ENCODE assay signal across 1 cellular context in the genomic region with DNA sequence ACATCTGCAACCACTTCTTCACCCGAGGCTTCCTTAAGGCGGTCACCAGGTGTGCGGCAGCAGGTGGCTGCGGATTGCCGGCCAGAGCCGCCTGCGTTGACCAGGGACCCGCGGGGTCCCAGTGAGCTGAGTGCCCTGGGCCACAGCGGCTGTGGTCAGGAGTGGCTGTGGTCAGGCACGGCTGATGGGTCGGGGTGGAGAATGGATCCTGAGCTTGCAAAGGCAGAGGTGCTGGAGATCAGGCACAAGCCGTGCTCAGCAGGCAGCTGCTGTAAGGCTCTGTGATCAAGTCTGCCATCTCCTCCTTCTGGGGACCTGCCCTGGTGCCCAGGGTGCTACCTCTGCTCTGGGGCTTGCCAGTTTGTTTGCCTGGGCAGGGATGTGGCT.
TF ChIP-seq lines count a peak whose summit lies in the region.

No MANE protein-coding gene starts in this region.

TF ChIP-seq in GM12878, 131 proteins besides CTCF, POLR2A, EP300 and RAD21:
- TF ChIP-seq JUNB (IDR thresholded peaks at IDR 0.05) (no peak), ZZZ3 (IDR thresholded peaks at IDR 0.05; ENCODE audit: control insufficient read depth, insufficient read length, low read depth) (no peak), KDM1A (IDR thresholded peaks at IDR 0.05; ENCODE audit: borderline replicate concordance) (no peak), PAX5 (IDR thresholded peaks at IDR 0.05; ENCODE audit: borderline replicate concordance, low read depth, low read length) (no peak), WRNIP1 (IDR thresholded peaks at IDR 0.05; ENCODE audit: borderline replicate concordance, low read depth, low read length) (no peak), HDGF (IDR thresholded peaks at IDR 0.05) (no peak), MEF2A (IDR thresholded peaks at IDR 0.05; ENCODE audit: insufficient read depth, low read depth, low read length) (no peak), IKZF2 (IDR thresholded peaks at IDR 0.05) (no peak), CREM (IDR thresholded peaks at IDR 0.05; ENCODE audit: low read depth) (no peak), CEBPB (IDR thresholded peaks at IDR 0.05; ENCODE audit: borderline replicate concordance in 1 of 2, low read depth in 2 of 2, low read length in 2 of 2) (no peak), PAX8 (IDR thresholded peaks at IDR 0.05) (no peak), CREB1 (IDR thresholded peaks at IDR 0.05; ENCODE audit: low read depth) (no peak), RFX5 (IDR thresholded peaks at IDR 0.05; ENCODE audit: low read depth, low read length) (no peak)
- TF ChIP-seq, protein P1, sequence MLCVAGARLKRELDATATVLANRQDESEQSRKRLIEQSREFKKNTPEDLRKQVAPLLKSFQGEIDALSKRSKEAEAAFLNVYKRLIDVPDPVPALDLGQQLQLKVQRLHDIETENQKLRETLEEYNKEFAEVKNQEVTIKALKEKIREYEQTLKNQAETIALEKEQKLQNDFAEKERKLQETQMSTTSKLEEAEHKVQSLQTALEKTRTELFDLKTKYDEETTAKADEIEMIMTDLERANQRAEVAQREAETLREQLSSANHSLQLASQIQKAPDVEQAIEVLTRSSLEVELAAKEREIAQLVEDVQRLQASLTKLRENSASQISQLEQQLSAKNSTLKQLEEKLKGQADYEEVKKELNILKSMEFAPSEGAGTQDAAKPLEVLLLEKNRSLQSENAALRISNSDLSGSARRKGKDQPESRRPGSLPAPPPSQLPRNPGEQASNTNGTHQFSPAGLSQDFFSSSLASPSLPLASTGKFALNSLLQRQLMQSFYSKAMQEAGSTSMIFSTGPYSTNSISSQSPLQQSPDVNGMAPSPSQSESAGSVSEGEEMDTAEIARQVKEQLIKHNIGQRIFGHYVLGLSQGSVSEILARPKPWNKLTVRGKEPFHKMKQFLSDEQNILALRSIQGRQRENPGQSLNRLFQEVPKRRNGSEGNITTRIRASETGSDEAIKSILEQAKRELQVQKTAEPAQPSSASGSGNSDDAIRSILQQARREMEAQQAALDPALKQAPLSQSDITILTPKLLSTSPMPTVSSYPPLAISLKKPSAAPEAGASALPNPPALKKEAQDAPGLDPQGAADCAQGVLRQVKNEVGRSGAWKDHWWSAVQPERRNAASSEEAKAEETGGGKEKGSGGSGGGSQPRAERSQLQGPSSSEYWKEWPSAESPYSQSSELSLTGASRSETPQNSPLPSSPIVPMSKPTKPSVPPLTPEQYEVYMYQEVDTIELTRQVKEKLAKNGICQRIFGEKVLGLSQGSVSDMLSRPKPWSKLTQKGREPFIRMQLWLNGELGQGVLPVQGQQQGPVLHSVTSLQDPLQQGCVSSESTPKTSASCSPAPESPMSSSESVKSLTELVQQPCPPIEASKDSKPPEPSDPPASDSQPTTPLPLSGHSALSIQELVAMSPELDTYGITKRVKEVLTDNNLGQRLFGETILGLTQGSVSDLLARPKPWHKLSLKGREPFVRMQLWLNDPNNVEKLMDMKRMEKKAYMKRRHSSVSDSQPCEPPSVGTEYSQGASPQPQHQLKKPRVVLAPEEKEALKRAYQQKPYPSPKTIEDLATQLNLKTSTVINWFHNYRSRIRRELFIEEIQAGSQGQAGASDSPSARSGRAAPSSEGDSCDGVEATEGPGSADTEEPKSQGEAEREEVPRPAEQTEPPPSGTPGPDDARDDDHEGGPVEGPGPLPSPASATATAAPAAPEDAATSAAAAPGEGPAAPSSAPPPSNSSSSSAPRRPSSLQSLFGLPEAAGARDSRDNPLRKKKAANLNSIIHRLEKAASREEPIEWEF (IDR thresholded peaks at IDR 0.05; ENCODE audit: insufficient replicate concordance, low read depth, low read length), result no peak
- TF ChIP-seq, protein P2, sequence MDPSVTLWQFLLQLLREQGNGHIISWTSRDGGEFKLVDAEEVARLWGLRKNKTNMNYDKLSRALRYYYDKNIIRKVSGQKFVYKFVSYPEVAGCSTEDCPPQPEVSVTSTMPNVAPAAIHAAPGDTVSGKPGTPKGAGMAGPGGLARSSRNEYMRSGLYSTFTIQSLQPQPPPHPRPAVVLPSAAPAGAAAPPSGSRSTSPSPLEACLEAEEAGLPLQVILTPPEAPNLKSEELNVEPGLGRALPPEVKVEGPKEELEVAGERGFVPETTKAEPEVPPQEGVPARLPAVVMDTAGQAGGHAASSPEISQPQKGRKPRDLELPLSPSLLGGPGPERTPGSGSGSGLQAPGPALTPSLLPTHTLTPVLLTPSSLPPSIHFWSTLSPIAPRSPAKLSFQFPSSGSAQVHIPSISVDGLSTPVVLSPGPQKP (IDR thresholded peaks at IDR 0.05; ENCODE audit: low read depth, low read length), result no peak
- TF ChIP-seq, protein P3, sequence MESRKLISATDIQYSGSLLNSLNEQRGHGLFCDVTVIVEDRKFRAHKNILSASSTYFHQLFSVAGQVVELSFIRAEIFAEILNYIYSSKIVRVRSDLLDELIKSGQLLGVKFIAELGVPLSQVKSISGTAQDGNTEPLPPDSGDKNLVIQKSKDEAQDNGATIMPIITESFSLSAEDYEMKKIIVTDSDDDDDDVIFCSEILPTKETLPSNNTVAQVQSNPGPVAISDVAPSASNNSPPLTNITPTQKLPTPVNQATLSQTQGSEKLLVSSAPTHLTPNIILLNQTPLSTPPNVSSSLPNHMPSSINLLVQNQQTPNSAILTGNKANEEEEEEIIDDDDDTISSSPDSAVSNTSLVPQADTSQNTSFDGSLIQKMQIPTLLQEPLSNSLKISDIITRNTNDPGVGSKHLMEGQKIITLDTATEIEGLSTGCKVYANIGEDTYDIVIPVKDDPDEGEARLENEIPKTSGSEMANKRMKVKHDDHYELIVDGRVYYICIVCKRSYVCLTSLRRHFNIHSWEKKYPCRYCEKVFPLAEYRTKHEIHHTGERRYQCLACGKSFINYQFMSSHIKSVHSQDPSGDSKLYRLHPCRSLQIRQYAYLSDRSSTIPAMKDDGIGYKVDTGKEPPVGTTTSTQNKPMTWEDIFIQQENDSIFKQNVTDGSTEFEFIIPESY (IDR thresholded peaks at IDR 0.05), result no peak
- TF ChIP-seq, protein P4, sequence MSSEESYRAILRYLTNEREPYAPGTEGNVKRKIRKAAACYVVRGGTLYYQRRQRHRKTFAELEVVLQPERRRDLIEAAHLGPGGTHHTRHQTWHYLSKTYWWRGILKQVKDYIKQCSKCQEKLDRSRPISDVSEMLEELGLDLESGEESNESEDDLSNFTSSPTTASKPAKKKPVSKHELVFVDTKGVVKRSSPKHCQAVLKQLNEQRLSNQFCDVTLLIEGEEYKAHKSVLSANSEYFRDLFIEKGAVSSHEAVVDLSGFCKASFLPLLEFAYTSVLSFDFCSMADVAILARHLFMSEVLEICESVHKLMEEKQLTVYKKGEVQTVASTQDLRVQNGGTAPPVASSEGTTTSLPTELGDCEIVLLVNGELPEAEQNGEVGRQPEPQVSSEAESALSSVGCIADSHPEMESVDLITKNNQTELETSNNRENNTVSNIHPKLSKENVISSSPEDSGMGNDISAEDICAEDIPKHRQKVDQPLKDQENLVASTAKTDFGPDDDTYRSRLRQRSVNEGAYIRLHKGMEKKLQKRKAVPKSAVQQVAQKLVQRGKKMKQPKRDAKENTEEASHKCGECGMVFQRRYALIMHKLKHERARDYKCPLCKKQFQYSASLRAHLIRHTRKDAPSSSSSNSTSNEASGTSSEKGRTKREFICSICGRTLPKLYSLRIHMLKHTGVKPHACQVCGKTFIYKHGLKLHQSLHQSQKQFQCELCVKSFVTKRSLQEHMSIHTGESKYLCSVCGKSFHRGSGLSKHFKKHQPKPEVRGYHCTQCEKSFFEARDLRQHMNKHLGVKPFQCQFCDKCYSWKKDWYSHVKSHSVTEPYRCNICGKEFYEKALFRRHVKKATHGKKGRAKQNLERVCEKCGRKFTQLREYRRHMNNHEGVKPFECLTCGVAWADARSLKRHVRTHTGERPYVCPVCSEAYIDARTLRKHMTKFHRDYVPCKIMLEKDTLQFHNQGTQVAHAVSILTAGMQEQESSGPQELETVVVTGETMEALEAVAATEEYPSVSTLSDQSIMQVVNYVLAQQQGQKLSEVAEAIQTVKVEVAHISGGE (CRISPR knock-in tag; IDR thresholded peaks at IDR 0.05), result no peak
- TF ChIP-seq, protein P5, sequence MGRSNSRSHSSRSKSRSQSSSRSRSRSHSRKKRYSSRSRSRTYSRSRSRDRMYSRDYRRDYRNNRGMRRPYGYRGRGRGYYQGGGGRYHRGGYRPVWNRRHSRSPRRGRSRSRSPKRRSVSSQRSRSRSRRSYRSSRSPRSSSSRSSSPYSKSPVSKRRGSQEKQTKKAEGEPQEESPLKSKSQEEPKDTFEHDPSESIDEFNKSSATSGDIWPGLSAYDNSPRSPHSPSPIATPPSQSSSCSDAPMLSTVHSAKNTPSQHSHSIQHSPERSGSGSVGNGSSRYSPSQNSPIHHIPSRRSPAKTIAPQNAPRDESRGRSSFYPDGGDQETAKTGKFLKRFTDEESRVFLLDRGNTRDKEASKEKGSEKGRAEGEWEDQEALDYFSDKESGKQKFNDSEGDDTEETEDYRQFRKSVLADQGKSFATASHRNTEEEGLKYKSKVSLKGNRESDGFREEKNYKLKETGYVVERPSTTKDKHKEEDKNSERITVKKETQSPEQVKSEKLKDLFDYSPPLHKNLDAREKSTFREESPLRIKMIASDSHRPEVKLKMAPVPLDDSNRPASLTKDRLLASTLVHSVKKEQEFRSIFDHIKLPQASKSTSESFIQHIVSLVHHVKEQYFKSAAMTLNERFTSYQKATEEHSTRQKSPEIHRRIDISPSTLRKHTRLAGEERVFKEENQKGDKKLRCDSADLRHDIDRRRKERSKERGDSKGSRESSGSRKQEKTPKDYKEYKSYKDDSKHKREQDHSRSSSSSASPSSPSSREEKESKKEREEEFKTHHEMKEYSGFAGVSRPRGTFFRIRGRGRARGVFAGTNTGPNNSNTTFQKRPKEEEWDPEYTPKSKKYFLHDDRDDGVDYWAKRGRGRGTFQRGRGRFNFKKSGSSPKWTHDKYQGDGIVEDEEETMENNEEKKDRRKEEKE (IDR thresholded peaks at IDR 0.05), result no peak
- TF ChIP-seq, protein P6, sequence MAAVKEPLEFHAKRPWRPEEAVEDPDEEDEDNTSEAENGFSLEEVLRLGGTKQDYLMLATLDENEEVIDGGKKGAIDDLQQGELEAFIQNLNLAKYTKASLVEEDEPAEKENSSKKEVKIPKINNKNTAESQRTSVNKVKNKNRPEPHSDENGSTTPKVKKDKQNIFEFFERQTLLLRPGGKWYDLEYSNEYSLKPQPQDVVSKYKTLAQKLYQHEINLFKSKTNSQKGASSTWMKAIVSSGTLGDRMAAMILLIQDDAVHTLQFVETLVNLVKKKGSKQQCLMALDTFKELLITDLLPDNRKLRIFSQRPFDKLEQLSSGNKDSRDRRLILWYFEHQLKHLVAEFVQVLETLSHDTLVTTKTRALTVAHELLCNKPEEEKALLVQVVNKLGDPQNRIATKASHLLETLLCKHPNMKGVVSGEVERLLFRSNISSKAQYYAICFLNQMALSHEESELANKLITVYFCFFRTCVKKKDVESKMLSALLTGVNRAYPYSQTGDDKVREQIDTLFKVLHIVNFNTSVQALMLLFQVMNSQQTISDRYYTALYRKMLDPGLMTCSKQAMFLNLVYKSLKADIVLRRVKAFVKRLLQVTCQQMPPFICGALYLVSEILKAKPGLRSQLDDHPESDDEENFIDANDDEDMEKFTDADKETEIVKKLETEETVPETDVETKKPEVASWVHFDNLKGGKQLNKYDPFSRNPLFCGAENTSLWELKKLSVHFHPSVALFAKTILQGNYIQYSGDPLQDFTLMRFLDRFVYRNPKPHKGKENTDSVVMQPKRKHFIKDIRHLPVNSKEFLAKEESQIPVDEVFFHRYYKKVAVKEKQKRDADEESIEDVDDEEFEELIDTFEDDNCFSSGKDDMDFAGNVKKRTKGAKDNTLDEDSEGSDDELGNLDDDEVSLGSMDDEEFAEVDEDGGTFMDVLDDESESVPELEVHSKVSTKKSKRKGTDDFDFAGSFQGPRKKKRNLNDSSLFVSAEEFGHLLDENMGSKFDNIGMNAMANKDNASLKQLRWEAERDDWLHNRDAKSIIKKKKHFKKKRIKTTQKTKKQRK (IDR thresholded peaks at IDR 0.05; ENCODE audit: low read depth, low read length), result no peak
- TF ChIP-seq, protein P7, sequence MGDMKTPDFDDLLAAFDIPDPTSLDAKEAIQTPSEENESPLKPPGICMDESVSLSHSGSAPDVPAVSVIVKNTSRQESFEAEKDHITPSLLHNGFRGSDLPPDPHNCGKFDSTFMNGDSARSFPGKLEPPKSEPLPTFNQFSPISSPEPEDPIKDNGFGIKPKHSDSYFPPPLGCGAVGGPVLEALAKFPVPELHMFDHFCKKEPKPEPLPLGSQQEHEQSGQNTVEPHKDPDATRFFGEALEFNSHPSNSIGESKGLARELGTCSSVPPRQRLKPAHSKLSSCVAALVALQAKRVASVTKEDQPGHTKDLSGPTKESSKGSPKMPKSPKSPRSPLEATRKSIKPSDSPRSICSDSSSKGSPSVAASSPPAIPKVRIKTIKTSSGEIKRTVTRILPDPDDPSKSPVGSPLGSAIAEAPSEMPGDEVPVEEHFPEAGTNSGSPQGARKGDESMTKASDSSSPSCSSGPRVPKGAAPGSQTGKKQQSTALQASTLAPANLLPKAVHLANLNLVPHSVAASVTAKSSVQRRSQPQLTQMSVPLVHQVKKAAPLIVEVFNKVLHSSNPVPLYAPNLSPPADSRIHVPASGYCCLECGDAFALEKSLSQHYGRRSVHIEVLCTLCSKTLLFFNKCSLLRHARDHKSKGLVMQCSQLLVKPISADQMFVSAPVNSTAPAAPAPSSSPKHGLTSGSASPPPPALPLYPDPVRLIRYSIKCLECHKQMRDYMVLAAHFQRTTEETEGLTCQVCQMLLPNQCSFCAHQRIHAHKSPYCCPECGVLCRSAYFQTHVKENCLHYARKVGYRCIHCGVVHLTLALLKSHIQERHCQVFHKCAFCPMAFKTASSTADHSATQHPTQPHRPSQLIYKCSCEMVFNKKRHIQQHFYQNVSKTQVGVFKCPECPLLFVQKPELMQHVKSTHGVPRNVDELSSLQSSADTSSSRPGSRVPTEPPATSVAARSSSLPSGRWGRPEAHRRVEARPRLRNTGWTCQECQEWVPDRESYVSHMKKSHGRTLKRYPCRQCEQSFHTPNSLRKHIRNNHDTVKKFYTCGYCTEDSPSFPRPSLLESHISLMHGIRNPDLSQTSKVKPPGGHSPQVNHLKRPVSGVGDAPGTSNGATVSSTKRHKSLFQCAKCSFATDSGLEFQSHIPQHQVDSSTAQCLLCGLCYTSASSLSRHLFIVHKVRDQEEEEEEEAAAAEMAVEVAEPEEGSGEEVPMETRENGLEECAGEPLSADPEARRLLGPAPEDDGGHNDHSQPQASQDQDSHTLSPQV (IDR thresholded peaks at IDR 0.05), result no peak
